ENCODE assay signal across 13 cellular contexts in genomic region chr20:45898285-45898684, GRCh38.
"Had no signal": no experiment of that assay in that cellular context is flagged by ENCODE, and none has a peak within 500 bp of the region (broad histone marks: within the 10 kb centered on the region; RNA-seq: fewer than 3 reads in every experiment).

No MANE protein-coding gene starts in this region.

- H3K9me3 Mint-ChIP-seq: activated CD4-positive, alpha-beta T cell treated with anti-CD3 and anti-CD28 coated beads, Interleukin-2, amount 10 ng/mL, durations not matched to agents 7 days and 5 days; activated naive CD4-positive, alpha-beta T cell treated with anti-CD3 and anti-CD28 coated beads for 36 hours; activated T-cell treated with anti-CD3 and anti-CD28 coated beads, Interleukin-2, amount 50 U/mL, for 24 hours; naive thymus-derived CD4-positive, alpha-beta T cell; neural progenitor cell; T-helper 1 cell treated with Interleukin-12 subunit alpha and Interleukin-12 subunit beta and Interleukin-4 antibody, amounts not matched to agents 30 μg/mL and 1 μg/mL, for 36 hours had no signal

- DNase-seq: activated CD4-positive, alpha-beta T cell treated with anti-CD3 and anti-CD28 coated beads, Interleukin-2, amount 10 ng/mL, durations not matched to agents 7 days and 5 days; activated CD8-positive, alpha-beta T cell treated with anti-CD3 and anti-CD28 coated beads, Interleukin-2, amount 10 ng/mL, durations not matched to agents 7 days and 5 days; activated naive CD4-positive, alpha-beta T cell treated with anti-CD3 and anti-CD28 coated beads for 36 hours; activated T-cell treated with anti-CD3 and anti-CD28 coated beads, Interleukin-2, amount 50 U/mL, for 24 hours; body of pancreas; caudate nucleus; dorsolateral prefrontal cortex; foreskin fibroblast; mesenchymal stem cell; naive thymus-derived CD4-positive, alpha-beta T cell; stomach had no signal

- ATAC-seq: activated CD8-positive, alpha-beta T cell treated with anti-CD3 and anti-CD28 coated beads, Interleukin-2, amount 10 ng/mL, durations not matched to agents 7 days and 5 days; body of pancreas; naive thymus-derived CD4-positive, alpha-beta T cell had no signal

- H3K27me3 Mint-ChIP-seq: activated CD4-positive, alpha-beta T cell treated with anti-CD3 and anti-CD28 coated beads, Interleukin-2, amount 10 ng/mL, durations not matched to agents 7 days and 5 days; activated T-cell treated with anti-CD3 and anti-CD28 coated beads, Interleukin-2, amount 50 U/mL, for 24 hours; naive thymus-derived CD4-positive, alpha-beta T cell had no signal

- H3K4me3 Mint-ChIP-seq: activated CD4-positive, alpha-beta T cell treated with anti-CD3 and anti-CD28 coated beads, Interleukin-2, amount 10 ng/mL, durations not matched to agents 7 days and 5 days; activated CD8-positive, alpha-beta T cell treated with anti-CD3 and anti-CD28 coated beads, Interleukin-2, amount 10 ng/mL, durations not matched to agents 7 days and 5 days; activated naive CD4-positive, alpha-beta T cell treated with anti-CD3 and anti-CD28 coated beads for 36 hours; activated T-cell treated with anti-CD3 and anti-CD28 coated beads, Interleukin-2, amount 50 U/mL, for 24 hours; naive thymus-derived CD4-positive, alpha-beta T cell; neural progenitor cell; T-helper 1 cell treated with Interleukin-12 subunit alpha and Interleukin-12 subunit beta and Interleukin-4 antibody, amounts not matched to agents 30 μg/mL and 1 μg/mL, for 36 hours had no signal

- H3K27ac Mint-ChIP-seq: activated CD4-positive, alpha-beta T cell treated with anti-CD3 and anti-CD28 coated beads, Interleukin-2, amount 10 ng/mL, durations not matched to agents 7 days and 5 days; activated CD8-positive, alpha-beta T cell treated with anti-CD3 and anti-CD28 coated beads, Interleukin-2, amount 10 ng/mL, durations not matched to agents 7 days and 5 days; activated naive CD4-positive, alpha-beta T cell treated with anti-CD3 and anti-CD28 coated beads for 36 hours; activated T-cell treated with anti-CD3 and anti-CD28 coated beads, Interleukin-2, amount 50 U/mL, for 24 hours; neural progenitor cell; T-helper 1 cell treated with Interleukin-12 subunit alpha and Interleukin-12 subunit beta and Interleukin-4 antibody, amounts not matched to agents 30 μg/mL and 1 μg/mL, for 36 hours had no signal
